ENCODE assay signal across 12 cellular contexts in genomic region chr2:213306320-213306942, GRCh38. TPM values are rescaled to one million over a fixed set of nuclear protein-coding genes. Genes with fewer than 3 reads are reported as not detected.
DNase-seq lines count a peak whose midpoint lies in the region; ATAC-seq, FAIRE-seq and TF ChIP-seq lines count a peak whose summit lies in the region.
"Had no signal": no experiment of that assay in that cellular context is flagged by ENCODE, and none has a peak within 500 bp of the region (broad histone marks: within the 10 kb centered on the region; RNA-seq: fewer than 3 reads in every experiment).

No MANE protein-coding gene starts in this region.

- H3K4me3 ChIP-seq in adipocyte (ENCODE audit: low read length) (peak overlapping the region; percentile 70), tibial artery (no peak overlapping the region)

- peaks cover 57% of the 10 kb centered on the region for H3K36me3 ChIP-seq in adipocyte (ENCODE audit: control insufficient read depth, insufficient read depth, low read length, severe bottlenecking)
- peaks cover 43 to 51% (median 47%) of the 10 kb centered on the region in 3 donors for H3K36me3 ChIP-seq in tibial artery

- H3K27ac ChIP-seq in tibial artery = peak overlapping the region in 1 of 2 donors; percentile 18

- no peak for TF ChIP-seq POLR2A in H54 (IDR thresholded peaks at IDR 0.05; ENCODE audit: low read depth, low read length)

- peaks cover 7% of the 10 kb centered on the region for H3K4me1 ChIP-seq in adipocyte (ENCODE audit: control insufficient read depth, insufficient read depth, low read length)
- H3K4me1 ChIP-seq in tibial artery = no peaks in the 10 kb centered on the region

- H3K27ac Mint-ChIP-seq in T-helper 17 cell = no peak overlapping the region
- H3K27ac Mint-ChIP-seq: dendritic cell treated with granulocyte-macrophage colony-stimulating factor and Interleukin-4, amounts not matched to agents 40 ng/mL and 50 ng/mL, for 4 days; stimulated activated memory B cell treated with anti-CD40 and anti-IgM and Interleukin-4, amounts not matched to agents 10 μg/mL and 1 μg/mL and 100 μg/mL, for 72 hours had no signal

- no peak overlapping the region for H3K4me3 Mint-ChIP-seq in T-helper 17 cell
- H3K4me3 Mint-ChIP-seq: dendritic cell treated with granulocyte-macrophage colony-stimulating factor and Interleukin-4, amounts not matched to agents 40 ng/mL and 50 ng/mL, for 4 days; naive thymus-derived CD4-positive, alpha-beta T cell; stimulated activated memory B cell treated with anti-CD40 and anti-IgM and Interleukin-4, amounts not matched to agents 10 μg/mL and 1 μg/mL and 100 μg/mL, for 72 hours had no signal

- H3K27me3 ChIP-seq in adipocyte (replicated peaks; ENCODE audit: control insufficient read depth, insufficient read depth, low read length) = no peaks in the 10 kb centered on the region
- H3K27me3 ChIP-seq in tibial artery = no peaks in the 10 kb centered on the region

- peak; percentile 65 for FAIRE-seq in H54 (lab: Jason Lieb, UNC)
- FAIRE-seq: G401.6 had no signal

- no peaks in the 10 kb centered on the region for H3K4me1 Mint-ChIP-seq in T-helper 17 cell
- H3K4me1 Mint-ChIP-seq: naive thymus-derived CD4-positive, alpha-beta T cell; stimulated activated memory B cell treated with anti-CD40 and anti-IgM and Interleukin-4, amounts not matched to agents 10 μg/mL and 1 μg/mL and 100 μg/mL, for 72 hours had no signal

- peak overlapping the region; percentile 75 for H3K9ac ChIP-seq in adipocyte (ENCODE audit: low read length)

- peaks cover 10% of the 10 kb centered on the region for H3K36me3 Mint-ChIP-seq in T-helper 17 cell (ENCODE audit: low read depth)

- intact Hi-C loops in left cardiac atrium (cut with DNase I) (no loop called here), tibial artery (cut with DNase I; ENCODE audit: low total_unique reads) (no loop called here)

- TF ChIP-seq CTCF in tibial artery (IDR thresholded peaks at IDR 0.05) = no peak

- H3K27me3 Mint-ChIP-seq in T-helper 17 cell = no peaks in the 10 kb centered on the region
- H3K27me3 Mint-ChIP-seq: dendritic cell treated with granulocyte-macrophage colony-stimulating factor and Interleukin-4, amounts not matched to agents 40 ng/mL and 50 ng/mL, for 4 days; naive thymus-derived CD4-positive, alpha-beta T cell; stimulated activated memory B cell treated with anti-CD40 and anti-IgM and Interleukin-4, amounts not matched to agents 10 μg/mL and 1 μg/mL and 100 μg/mL, for 72 hours had no signal

- no peak for DNase-seq in H54 (ENCODE audit: insufficient read length, low spot score)
- DNase-seq in adipocyte (ENCODE audit: low read depth) = peak; percentile 21
- peak; percentile 53 for DNase-seq in left cardiac atrium
- DNase-seq in tibial artery = peak; percentile 33 to 64
- no peak for DNase-seq in T-helper 17 cell
- no peak for DNase-seq in HT-29 (ENCODE audit: low spot score)
- DNase-seq in DMS79 treated with DMSO at 0.1 percent for 48 hours (lab: John Stamatoyannopoulos, UW) = no peak
- DNase-seq: MV-4-11; naive thymus-derived CD4-positive, alpha-beta T cell had no signal

- H3K9me3 ChIP-seq in adipocyte (ENCODE audit: control insufficient read depth, low read length) = peaks cover 29% of the 10 kb centered on the region
- peaks cover 4 to 29% (median 17%) of the 10 kb centered on the region in 3 donors for H3K9me3 ChIP-seq in tibial artery
- peaks cover 8% of the 10 kb centered on the region for H3K9me3 ChIP-seq in T-helper 17 cell (ENCODE audit: control insufficient read depth, low read length, poor library complexity, severe bottlenecking)

- ATAC-seq in left cardiac atrium = peak; percentile 67 to 92
- ATAC-seq in T-helper 17 cell = no peak
- ATAC-seq: naive thymus-derived CD4-positive, alpha-beta T cell; stimulated activated memory B cell treated with anti-CD40 and anti-IgM and Interleukin-4, amounts not matched to agents 10 μg/mL and 1 μg/mL and 100 μg/mL, for 72 hours had no signal

RNA-seq across cellular contexts. Expression of gene SPAG16, which starts 22.2 kb away (rescaled TPM):
- 10 to 100 TPM; 16.8 to 18.6 TPM for total RNA-seq in left cardiac atrium
- 1 to 10 TPM; 4.1 to 5.1 TPM for total RNA-seq in T-helper 17 cell
- total RNA-seq in HT-29 (2014; rRNA removed; shearing (Covaris generic)) = 16.2 and 17.7 TPM in 2 replicates

Comparison
In these comparisons a context has a peak if more than half of its experiments do, and no peak if none do; other contexts are left out.
1. DNase-seq: peak in adipocyte (single experiment), left cardiac atrium (single experiment) and tibial artery (2 of 2); none in H54 (single experiment), T-helper 17 cell (0 of 3), HT-29 (single experiment) and DMS79 treated with DMSO at 0.1 percent for 48 hours (single experiment).